2 cellular contexts compared by ENCODE assay signal in the genomic region with DNA sequence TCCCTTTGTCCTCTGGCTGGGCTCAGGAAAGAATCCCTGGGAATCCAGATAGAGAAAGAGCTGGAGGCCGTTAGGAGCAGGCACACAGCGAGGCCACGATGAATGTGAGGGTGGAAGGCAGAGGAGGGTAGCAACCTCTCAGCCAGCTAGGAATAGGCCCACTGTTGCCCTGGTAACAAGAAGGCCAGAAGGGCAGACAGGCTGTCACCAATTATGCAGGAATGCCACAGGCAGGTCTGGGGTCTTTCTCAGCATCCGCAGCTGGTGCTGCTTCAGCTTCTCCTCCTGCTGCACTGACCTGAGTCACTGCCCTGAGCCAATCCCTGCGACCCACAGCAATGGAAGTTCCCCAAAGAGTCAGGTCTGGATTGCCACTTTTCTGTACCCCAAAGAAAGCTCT.
A peak's percentile ranks its signal among the peaks of the same experiment; 100 is the strongest.
TF ChIP-seq lines count a peak whose summit lies in the region.

No MANE protein-coding gene starts in this region.

TF ChIP-seq in IMR-90, 13 proteins besides CTCF, POLR2A, EP300 and RAD21:
- no peak for TF ChIP-seq MAFK (IDR thresholded peaks at IDR 0.05; ENCODE audit: low read depth, low read length)
- TF ChIP-seq RCOR1 (IDR thresholded peaks at IDR 0.05; ENCODE audit: insufficient replicate concordance, low read length): no peak
- TF ChIP-seq MXI1 (IDR thresholded peaks at IDR 0.05; ENCODE audit: borderline replicate concordance, low read depth, low read length): no peak
- no peak for TF ChIP-seq CEBPB (IDR thresholded peaks at IDR 0.05; ENCODE audit: low read depth, low read length)
- no peak for TF ChIP-seq SMC3 (IDR thresholded peaks at IDR 0.05; ENCODE audit: low read depth, low read length)
- TF ChIP-seq, protein P1, sequence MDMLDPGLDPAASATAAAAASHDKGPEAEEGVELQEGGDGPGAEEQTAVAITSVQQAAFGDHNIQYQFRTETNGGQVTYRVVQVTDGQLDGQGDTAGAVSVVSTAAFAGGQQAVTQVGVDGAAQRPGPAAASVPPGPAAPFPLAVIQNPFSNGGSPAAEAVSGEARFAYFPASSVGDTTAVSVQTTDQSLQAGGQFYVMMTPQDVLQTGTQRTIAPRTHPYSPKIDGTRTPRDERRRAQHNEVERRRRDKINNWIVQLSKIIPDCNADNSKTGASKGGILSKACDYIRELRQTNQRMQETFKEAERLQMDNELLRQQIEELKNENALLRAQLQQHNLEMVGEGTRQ (IDR thresholded peaks at IDR 0.05; ENCODE audit: low read depth, low read length): no peak
- no peak for TF ChIP-seq NFE2L2 (IDR thresholded peaks at IDR 0.05; ENCODE audit: low read depth, low read length)
- TF ChIP-seq BHLHE40 (IDR thresholded peaks at IDR 0.05; ENCODE audit: low read depth, low read length): no peak
- no peak for TF ChIP-seq RFX5 (IDR thresholded peaks at IDR 0.05; ENCODE audit: low read depth, low read length)
- no peak for TF ChIP-seq FOS (IDR thresholded peaks at IDR 0.05; ENCODE audit: low read depth, low read length)
- no peak for TF ChIP-seq CHD1 (IDR thresholded peaks at IDR 0.05; ENCODE audit: low read depth, low read length)
- no peak for TF ChIP-seq MAZ (IDR thresholded peaks at IDR 0.05; ENCODE audit: borderline replicate concordance, low read depth, low read length)
- TF ChIP-seq, protein P2, sequence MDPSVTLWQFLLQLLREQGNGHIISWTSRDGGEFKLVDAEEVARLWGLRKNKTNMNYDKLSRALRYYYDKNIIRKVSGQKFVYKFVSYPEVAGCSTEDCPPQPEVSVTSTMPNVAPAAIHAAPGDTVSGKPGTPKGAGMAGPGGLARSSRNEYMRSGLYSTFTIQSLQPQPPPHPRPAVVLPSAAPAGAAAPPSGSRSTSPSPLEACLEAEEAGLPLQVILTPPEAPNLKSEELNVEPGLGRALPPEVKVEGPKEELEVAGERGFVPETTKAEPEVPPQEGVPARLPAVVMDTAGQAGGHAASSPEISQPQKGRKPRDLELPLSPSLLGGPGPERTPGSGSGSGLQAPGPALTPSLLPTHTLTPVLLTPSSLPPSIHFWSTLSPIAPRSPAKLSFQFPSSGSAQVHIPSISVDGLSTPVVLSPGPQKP (IDR thresholded peaks at IDR 0.05; ENCODE audit: borderline replicate concordance, low read depth, low read length): no peak

TF ChIP-seq in K562, 482 proteins besides CTCF, POLR2A, EP300 and RAD21:
- TF ChIP-seq KLF10 (CRISPR knock-in tag; IDR thresholded peaks at IDR 0.05) (no peak), RFX1 (IDR thresholded peaks at IDR 0.05) (0 out of 2 replicates have a peak, but pooled peaks have one; percentile 21)
- TF ChIP-seq, protein P3, sequence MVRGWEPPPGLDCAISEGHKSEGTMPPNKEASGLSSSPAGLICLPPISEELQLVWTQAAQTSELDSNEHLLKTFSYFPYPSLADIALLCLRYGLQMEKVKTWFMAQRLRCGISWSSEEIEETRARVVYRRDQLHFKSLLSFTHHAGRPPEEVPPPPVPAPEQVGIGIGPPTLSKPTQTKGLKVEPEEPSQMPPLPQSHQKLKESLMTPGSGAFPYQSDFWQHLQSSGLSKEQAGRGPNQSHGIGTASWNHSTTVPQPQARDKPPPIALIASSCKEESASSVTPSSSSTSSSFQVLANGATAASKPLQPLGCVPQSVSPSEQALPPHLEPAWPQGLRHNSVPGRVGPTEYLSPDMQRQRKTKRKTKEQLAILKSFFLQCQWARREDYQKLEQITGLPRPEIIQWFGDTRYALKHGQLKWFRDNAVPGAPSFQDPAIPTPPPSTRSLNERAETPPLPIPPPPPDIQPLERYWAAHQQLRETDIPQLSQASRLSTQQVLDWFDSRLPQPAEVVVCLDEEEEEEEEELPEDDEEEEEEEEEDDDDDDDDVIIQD (CRISPR knock-in tag; IDR thresholded peaks at IDR 0.05): no peak
